8 cellular contexts compared by ENCODE assay signal in the genomic region with DNA sequence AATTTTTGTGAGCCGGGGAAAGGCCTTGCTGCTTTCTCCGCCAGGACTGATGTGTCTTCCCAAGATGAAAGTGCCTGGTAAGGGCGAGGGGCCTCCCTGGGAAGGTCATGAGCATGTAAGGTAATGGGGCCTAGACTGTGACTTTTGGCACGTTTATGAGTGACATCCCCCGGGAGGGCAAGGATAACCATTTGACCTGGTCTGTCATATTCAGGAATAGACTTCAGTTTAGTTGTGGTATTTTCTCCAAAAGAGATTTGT. TPM values are rescaled to one million over a fixed set of nuclear protein-coding genes. Genes with fewer than 3 reads are reported as not detected.
DNase-seq lines count a peak whose midpoint lies in the region; ATAC-seq, FAIRE-seq and TF ChIP-seq lines count a peak whose summit lies in the region.

No MANE protein-coding gene starts in this region.

- TF ChIP-seq EP300 in GM12878 (IDR thresholded peaks at IDR 0.05; ENCODE audit: borderline replicate concordance in 1 of 2, control insufficient read depth in 1 of 2, low read depth in 2 of 2, low read length in 2 of 2), result no peak

- TF ChIP-seq POLR2A in GM12878 (IDR thresholded peaks at IDR 0.05; ENCODE audit: low read depth, low read length), result no peak

- POLR2A ChIA-PET in GM12878 (lab: Charles Lee), result interaction anchor here (0.6 to 3.8 kb wide), 7 partner anchors 10 to 66 kb away, joined by 3 to 20 read pairs (median 5); a partner anchor contains a TSS

- peak overlapping the region; percentile 98 to 99 for H3K4me3 Mint-ChIP-seq in stimulated activated naive B cell treated with anti-CD40 and anti-IgM and Interleukin-4, amounts not matched to agents 10 μg/mL and 1 μg/mL and 100 μg/mL, for 72 hours

- peak overlapping the region; percentile 76 for H2AFZ ChIP-seq in GM12878 (ENCODE audit: control insufficient read depth, low read depth, low read length)

- no peaks in the 10 kb centered on the region for H3K27me3 ChIP-seq in GM12878 (replicated peaks in 1 of 2; ENCODE audit: control insufficient read depth in 2 of 2, insufficient read depth in 2 of 2, low read length in 1 of 2)

- intact Hi-C loops in GM12878 (cut with micrococcal nuclease; ENCODE audit: unreplicated experiment), result loop anchor here (5.0 to 10.0 kb wide), 3 partner anchors 62 to 530 kb away; a partner anchor contains a TSS
- intact Hi-C loops in kidney (cut with DNase I), result no loop called here

- TF ChIP-seq CTCF in 22Rv1 (IDR thresholded peaks at IDR 0.05) (no peak), GM12878 (IDR thresholded peaks at IDR 0.05 in 2 of 3, conservative IDR thresholded peaks at IDR 0.05 in 1 of 3; ENCODE audit: control insufficient read depth in 2 of 3, extremely low read depth in 1 of 3, insufficient read depth in 1 of 3, low read depth in 3 of 3, low read length in 3 of 3) (no peak), kidney (IDR thresholded peaks at IDR 0.05; ENCODE audit: borderline replicate concordance, extremely low read depth, insufficient read depth) (no peak)

- FAIRE-seq in GM12878 (lab: Jason Lieb, UNC), result no peak
- FAIRE-seq in kidney (lab: Jason Lieb, UNC), result no peak

- peak overlapping the region; percentile 95 for H3K27ac ChIP-seq in 22Rv1
- H3K27ac ChIP-seq in GM12878 (ENCODE audit: control insufficient read depth, insufficient read depth), result peak overlapping the region; percentile 97
- H3K27ac ChIP-seq in kidney (ENCODE audit: low read depth in 2 of 2, low read length in 2 of 2), result peak overlapping the region; percentile 93 to 98

- H3K4me3 ChIP-seq in GM12878 (peak overlapping the region; percentile 97), kidney (ENCODE audit: low read length in 2 of 2) (peak overlapping the region; percentile 73 to 77)

- H3K9ac ChIP-seq in GM12878 (ENCODE audit: control insufficient read depth, insufficient read depth, low read length) (peak overlapping the region; percentile 99), kidney (ENCODE audit: low read length in 2 of 2) (peak overlapping the region; percentile 97 to 100)

- in situ Hi-C loops in GM12878 (cut with MboI), result no loop called here

- peaks cover 16 to 35% of the 10 kb centered on the region in 2 donors for H3K36me3 Mint-ChIP-seq in stimulated activated naive B cell treated with anti-CD40 and anti-IgM and Interleukin-4, amounts not matched to agents 10 μg/mL and 1 μg/mL and 100 μg/mL, for 72 hours

- CTCF ChIA-PET in GM12878 (lab: Yijun Ruan, JAX), result interaction anchor here (3.0 to 3.3 kb wide), 2 partner anchors 22 to 62 kb away, joined by 11 to 17 read pairs; no protein-coding TSS in a partner anchor

- no peaks in the 10 kb centered on the region; the same call in 2 of the 3 replicates for H3K9me3 ChIP-seq in GM12878 (replicated peaks; ENCODE audit: control insufficient read depth, insufficient read depth, low read length)
- no peaks in the 10 kb centered on the region for H3K9me3 ChIP-seq in kidney (ENCODE audit: control insufficient read depth in 1 of 2, low read length in 2 of 2)

- H3K4me2 ChIP-seq in GM12878 (ENCODE audit: control insufficient read depth, insufficient read depth), result peak overlapping the region; percentile 39

- peaks cover 64% of the 10 kb centered on the region for H3K79me2 ChIP-seq in GM12878 (ENCODE audit: control insufficient read depth, insufficient read depth, low read length)

- peaks cover 6% of the 10 kb centered on the region for H3K4me1 ChIP-seq in GM12878 (ENCODE audit: control insufficient read depth, insufficient read depth, low read length)
- peaks cover 4 to 17% of the 10 kb centered on the region in 2 donors for H3K4me1 ChIP-seq in kidney (ENCODE audit: control insufficient read depth in 1 of 2, insufficient read depth in 1 of 2, low read depth in 1 of 2, low read length in 2 of 2)

- H3K27ac Mint-ChIP-seq in stimulated activated naive B cell treated with anti-CD40 and anti-IgM and Interleukin-4, amounts not matched to agents 10 μg/mL and 1 μg/mL and 100 μg/mL, for 72 hours, result peak overlapping the region; percentile 100

- peaks cover 9 to 35% of the 10 kb centered on the region in 2 donors for H3K4me1 Mint-ChIP-seq in stimulated activated naive B cell treated with anti-CD40 and anti-IgM and Interleukin-4, amounts not matched to agents 10 μg/mL and 1 μg/mL and 100 μg/mL, for 72 hours

- no peaks in the 10 kb centered on the region for H3K27me3 Mint-ChIP-seq in stimulated activated naive B cell treated with anti-CD40 and anti-IgM and Interleukin-4, amounts not matched to agents 10 μg/mL and 1 μg/mL and 100 μg/mL, for 72 hours

- TF ChIP-seq RAD21 in GM12878 (IDR thresholded peaks at IDR 0.05; ENCODE audit: insufficient read depth, low read depth, low read length), result no peak

- WGBS in GM12878 (ENCODE audit: insufficient coverage, insufficient replicate concordance, low lambda C conversion rate, missing lambda C conversion rate), result 2% methylated on average over 5 of the region's 5 CpGs

- RAD21 ChIA-PET in GM12878 (lab: Charles Lee; ENCODE audit: unreplicated experiment), result interaction anchor here (1.3 kb wide), 1 partner anchor 65 kb away, joined by 3 read pairs; a partner anchor contains a TSS

- H3K9me3 Mint-ChIP-seq in stimulated activated naive B cell treated with anti-CD40 and anti-IgM and Interleukin-4, amounts not matched to agents 10 μg/mL and 1 μg/mL and 100 μg/mL, for 72 hours, result no peaks in the 10 kb centered on the region

- peaks cover 8% of the 10 kb centered on the region; the same call in 1 of the 2 replicates for H4K20me1 ChIP-seq in GM12878 (ENCODE audit: control insufficient read depth, insufficient read depth)

- ATAC-seq in GM18502 (IDR thresholded peaks at IDR 0.05; ENCODE audit: poor library complexity, unreplicated experiment) (peak; percentile 9), GM12878 (peak; percentile 9; the same call in 2 of the 3 replicates)
- ATAC-seq in stimulated activated naive B cell treated with anti-CD40 and anti-IgM and Interleukin-4, amounts not matched to agents 10 μg/mL and 1 μg/mL and 100 μg/mL, for 72 hours (replicated peaks), result peak; percentile 13 to 15

- H3K36me3 ChIP-seq in GM12878 (ENCODE audit: control insufficient read depth in 2 of 2, insufficient read depth in 2 of 2, low read length in 1 of 2) (peaks cover 0 to 2% of the 10 kb centered on the region in 2 experiments; a peak in 1 of 4 replicates), kidney (ENCODE audit: control insufficient read depth in 1 of 2, insufficient read depth in 2 of 2, low read length in 2 of 2) (no peaks in the 10 kb centered on the region)

- SMC1A ChIA-PET in GM12878 (lab: Charles Lee; ENCODE audit: uncharacterized antibody, unreplicated experiment), result no interaction called here

- BruUV-seq in GM12878 (replicated peaks; lab: Mats Ljungman, UMichigan), result TSS peak; percentile 93

- DNase-seq in NCI-H146 treated with DMSO at 0.1 percent for 48 hours (lab: John Stamatoyannopoulos, UW; ENCODE audit: unreplicated experiment) (peak; percentile 45), GM12878 (ENCODE audit: low read depth, low spot score) (no peak), kidney (no peak), foreskin melanocyte (no peak), DMS153 treated with DMSO at 0.1 percent for 48 hours (lab: John Stamatoyannopoulos, UW; ENCODE audit: unreplicated experiment) (no peak)
- no peak for DNase-seq in stimulated activated naive B cell treated with anti-CD40 and anti-IgM and Interleukin-4, amounts not matched to agents 10 μg/mL and 1 μg/mL and 100 μg/mL, for 72 hours

TF ChIP-seq in GM12878, 131 proteins besides CTCF, POLR2A, EP300 and RAD21 (continues in another document):
- no peak for TF ChIP-seq SRF (IDR thresholded peaks at IDR 0.05; ENCODE audit: low read depth in 2 of 2, low read length in 2 of 2)
- TF ChIP-seq FOXM1 (IDR thresholded peaks at IDR 0.05; ENCODE audit: low read depth, low read length), result 0 out of 2 replicates have a peak, but pooled peaks have one; percentile 43
- TF ChIP-seq MYC (IDR thresholded peaks at IDR 0.05; ENCODE audit: insufficient read depth, insufficient read length, insufficient replicate concordance, low read length, severe bottlenecking), result no peak

RNA-seq across cellular contexts. Expression of a gene that starts 0.6 kb away (rescaled TPM):
- 109 and 114 TPM in 2 replicates for total RNA-seq in GM12878 (2013; cell fraction: nucleolus; rRNA removed)
- 300 and 328 TPM in 2 replicates for total RNA-seq in GM12878 (2014; rRNA removed)
- total RNA-seq in GM12878 (2014; rRNA removed; fragmentation: Illumina TruSeq; extraction: Trizol), result 341 and 350 TPM in 2 replicates
- total RNA-seq in GM12878 (2021), result 340 and 342 TPM in 2 replicates
- polyA plus RNA-seq in GM12878 (2011; ENCODE audit: low read depth), result 223 TPM
- 468 and 566 TPM in 2 replicates for polyA plus RNA-seq in GM12878 (2011; rRNA removed)
- 345 and 364 TPM in 2 replicates for polyA plus RNA-seq in GM12878 (2011; cell fraction: cytosol; rRNA removed)
- 187 and 210 TPM in 2 replicates for polyA plus RNA-seq in GM12878 (2011; cell fraction: nucleus; rRNA removed)
- polyA plus RNA-seq in GM12878 (2012), result 273 and 335 TPM in 2 replicates
- polyA plus RNA-seq in GM12878 (2014; fragmentation: Illumina TruSeq; extraction: Trizol), result 409 and 473 TPM in 2 replicates
- polyA plus RNA-seq in GM12878 (2014; fragmentation: Nextera tagmentation; extraction: Ambion mirVana), result 100 to 1,000 TPM; 618 to 719 TPM
- polyA plus RNA-seq in GM12878 (2014; rRNA removed), result 362 and 390 TPM in 2 replicates
- polyA plus RNA-seq in GM12878 (2016; fragmentation: Nextera tagmentation; extraction: Ambion mirVana), result 100 to 1,000 TPM; 618 to 628 TPM
- polyA minus RNA-seq in GM12878 (2011; rRNA and poly(A)+ RNA removed), result 313 and 389 TPM in 2 replicates
- polyA minus RNA-seq in GM12878 (2011; cell fraction: cytosol; rRNA and poly(A)+ RNA removed), result 104 and 110 TPM in 2 replicates
- 49.8 and 61.3 TPM in 2 replicates for polyA minus RNA-seq in GM12878 (2011; cell fraction: nucleus; rRNA and poly(A)+ RNA removed)
- total RNA-seq in kidney, result 309 TPM
- 267 TPM for polyA plus RNA-seq in kidney (ENCODE audit: insufficient read depth, low read depth, low replicate concordance)

RNA-seq across cellular contexts. Expression of a gene that starts 23.5 kb away (rescaled TPM):
- total RNA-seq in GM12878 (2013; cell fraction: nucleolus; rRNA removed), result 8.1 and 10.0 TPM in 2 replicates
- total RNA-seq in GM12878 (2014; rRNA removed) (28.3 and 39.5 TPM in 2 replicates), GM12878 (2014; rRNA removed; fragmentation: Illumina TruSeq; extraction: Trizol) (46.0 and 47.1 TPM in 2 replicates), GM12878 (2021) (36.8 and 38.6 TPM in 2 replicates), kidney (27.1 TPM)
- 28.6 TPM for polyA plus RNA-seq in GM12878 (2011; ENCODE audit: low read depth)
- polyA plus RNA-seq in GM12878 (2011; rRNA removed) (43.3 and 61.7 TPM in 2 replicates), GM12878 (2014; fragmentation: Illumina TruSeq; extraction: Trizol) (42.3 and 45.4 TPM in 2 replicates), GM12878 (2014; fragmentation: Nextera tagmentation; extraction: Ambion mirVana) (10 to 100 TPM; 54.1 to 58.2 TPM), GM12878 (2014; rRNA removed) (28.5 and 32.3 TPM in 2 replicates), GM12878 (2016; fragmentation: Nextera tagmentation; extraction: Ambion mirVana) (10 to 100 TPM; 66.7 to 72.2 TPM), kidney (ENCODE audit: insufficient read depth, low read depth, low replicate concordance) (22.4 TPM)
- 41.9 and 59.0 TPM in 2 replicates for polyA plus RNA-seq in GM12878 (2011; cell fraction: cytosol; rRNA removed)
- polyA plus RNA-seq in GM12878 (2011; cell fraction: nucleus; rRNA removed), result 10.0 and 10.5 TPM in 2 replicates
- 31.3 and 35.0 TPM in 2 replicates for polyA plus RNA-seq in GM12878 (2012)
- polyA minus RNA-seq in GM12878 (2011; rRNA and poly(A)+ RNA removed), result 14.6 and 23.3 TPM in 2 replicates
- polyA minus RNA-seq in GM12878 (2011; cell fraction: cytosol; rRNA and poly(A)+ RNA removed), result 6.7 and 15.2 TPM in 2 replicates
- polyA minus RNA-seq in GM12878 (2011; cell fraction: nucleus; rRNA and poly(A)+ RNA removed), result 4.1 and 11.7 TPM in 2 replicates
